Comparison of ENCODE assay signal across 23 cellular contexts in the genomic region with DNA sequence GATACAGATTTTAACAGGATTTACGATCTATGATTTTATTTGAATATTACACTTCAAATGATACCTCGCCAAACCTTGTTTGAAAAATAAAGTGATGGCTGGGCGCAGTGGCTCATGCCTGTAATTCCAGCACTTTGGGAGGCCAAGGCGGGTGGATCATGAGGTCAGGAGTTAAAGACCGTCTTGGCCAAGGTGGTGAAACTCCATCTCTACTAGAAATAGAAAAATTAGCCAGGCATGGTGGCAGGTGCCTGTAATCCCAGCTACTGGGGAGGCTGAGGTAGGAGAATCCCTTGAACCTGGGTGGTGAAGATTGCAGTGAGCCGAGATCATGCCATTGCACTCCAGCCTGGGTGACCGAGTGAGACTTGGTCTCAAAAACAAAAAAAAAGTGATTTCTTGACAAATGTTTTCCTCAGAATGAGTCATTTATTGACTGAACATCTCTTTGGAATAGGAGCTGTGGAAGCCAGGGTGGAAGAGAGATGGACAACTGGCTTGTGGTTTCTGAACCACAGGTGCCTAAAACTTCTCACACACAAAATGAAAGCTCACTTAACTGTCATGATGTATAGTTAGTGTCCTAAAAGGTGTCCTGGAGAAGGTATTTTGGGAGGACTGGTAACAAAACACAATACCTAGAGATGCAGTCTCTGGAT. TPM values are rescaled to one million over a fixed set of nuclear protein-coding genes. Genes with fewer than 3 reads are reported as not detected.
DNase-seq lines count a peak whose midpoint lies in the region; ATAC-seq and TF ChIP-seq lines count a peak whose summit lies in the region.
"Had no signal": no experiment of that assay in that cellular context is flagged by ENCODE, and none has a peak within 500 bp of the region (broad histone marks: within the 10 kb centered on the region; RNA-seq: fewer than 3 reads in every experiment).

No MANE protein-coding gene starts in this region.

- H4K20me1 ChIP-seq in PC-9 (ENCODE audit: insufficient read depth): no peaks in the 10 kb centered on the region

- POLR2A ChIA-PET in PC-9 (lab: Charles Lee; ENCODE audit: unreplicated experiment): no interaction called here

- H3K4me3 Mint-ChIP-seq in stimulated activated naive CD8-positive, alpha-beta T cell treated with anti-CD3 and anti-CD28 coated beads, Interleukin-15, amount 100 ng/mL, for 72 hours: no peak overlapping the region
- no peak overlapping the region for H3K4me3 Mint-ChIP-seq in stimulated activated naive CD8-positive, alpha-beta T cell treated with anti-CD3 and anti-CD28 coated beads, Interleukin-15, Interleukin-2, amounts not matched to agents 100 ng/mL and 50 ng/mL, for 24 hours
- no peak overlapping the region for H3K4me3 Mint-ChIP-seq in T-helper 2 cell treated with Interferon-gamma antibody and Interleukin-4, amounts not matched to agents 5 μg/mL and 100 μg/mL, for 36 hours
- H3K4me3 Mint-ChIP-seq: brain; natural killer cell treated with Interleukin-12 subunit alpha and Interleukin-12 subunit beta and Interleukin-15 and Interleukin-18, amount 100 ng/mL, for 72 hours; T-helper 1 cell treated with Interleukin-12 subunit alpha and Interleukin-12 subunit beta and Interleukin-4 antibody, amounts not matched to agents 30 μg/mL and 1 μg/mL, for 36 hours had no signal

- H3K27me3 ChIP-seq in PC-9 (ENCODE audit: insufficient read depth, low read depth): no peaks in the 10 kb centered on the region

- no peak overlapping the region for H2AFZ ChIP-seq in PC-9

- peaks cover 61% of the 10 kb centered on the region for H3K4me1 Mint-ChIP-seq in stimulated activated naive CD8-positive, alpha-beta T cell treated with anti-CD3 and anti-CD28 coated beads, Interleukin-15, amount 100 ng/mL, for 72 hours
- H3K4me1 Mint-ChIP-seq in stimulated activated naive CD8-positive, alpha-beta T cell treated with anti-CD3 and anti-CD28 coated beads, Interleukin-15, Interleukin-2, amounts not matched to agents 100 ng/mL and 50 ng/mL, for 24 hours (ENCODE audit: low read depth): peaks cover 44% of the 10 kb centered on the region
- peaks cover 21% of the 10 kb centered on the region for H3K4me1 Mint-ChIP-seq in T-helper 2 cell treated with Interferon-gamma antibody and Interleukin-4, amounts not matched to agents 5 μg/mL and 100 μg/mL, for 36 hours (ENCODE audit: low read depth)

- H3K9me3 ChIP-seq in PC-9 (ENCODE audit: insufficient read depth, low read depth): no peaks in the 10 kb centered on the region
- H3K9me3 ChIP-seq: SK-N-SH had no signal

- no peaks in the 10 kb centered on the region for H3K36me3 ChIP-seq in PC-9 (ENCODE audit: low read depth)

- BruUV-seq in PC-9 (replicated peaks; lab: Mats Ljungman, UMichigan): TSS peak; percentile 15

- H3K9me2 ChIP-seq in PC-9 (ENCODE audit: insufficient read depth): no peaks in the 10 kb centered on the region
- H3K9me2 ChIP-seq: SK-N-SH had no signal

- intact Hi-C loops in PC-9 (cut with micrococcal nuclease; ENCODE audit: unreplicated experiment) (no loop called here), sciatic nerve (cut with DNase I) (no loop called here)

- H3K9me3 Mint-ChIP-seq in stimulated activated naive CD8-positive, alpha-beta T cell treated with anti-CD3 and anti-CD28 coated beads, Interleukin-15, amount 100 ng/mL, for 72 hours: no peaks in the 10 kb centered on the region
- no peaks in the 10 kb centered on the region for H3K9me3 Mint-ChIP-seq in stimulated activated naive CD8-positive, alpha-beta T cell treated with anti-CD3 and anti-CD28 coated beads, Interleukin-15, Interleukin-2, amounts not matched to agents 100 ng/mL and 50 ng/mL, for 24 hours
- H3K9me3 Mint-ChIP-seq in T-helper 2 cell treated with Interferon-gamma antibody and Interleukin-4, amounts not matched to agents 5 μg/mL and 100 μg/mL, for 36 hours: no peaks in the 10 kb centered on the region
- H3K9me3 Mint-ChIP-seq: natural killer cell treated with Interleukin-12 subunit alpha and Interleukin-12 subunit beta and Interleukin-15 and Interleukin-18, amount 100 ng/mL, for 72 hours; T-helper 1 cell treated with Interleukin-12 subunit alpha and Interleukin-12 subunit beta and Interleukin-4 antibody, amounts not matched to agents 30 μg/mL and 1 μg/mL, for 36 hours had no signal

- peaks cover 10% of the 10 kb centered on the region; the same call in 1 of the 2 replicates for H3F3A ChIP-seq in PC-9 (ENCODE audit: insufficient read depth, low read depth)

- TF ChIP-seq CTCF in PC-9 (conservative IDR thresholded peaks at IDR 0.05): no peak

- no peak overlapping the region for H3K27ac ChIP-seq in PC-9

- no peaks in the 10 kb centered on the region for H3K27me3 Mint-ChIP-seq in stimulated activated naive CD8-positive, alpha-beta T cell treated with anti-CD3 and anti-CD28 coated beads, Interleukin-15, amount 100 ng/mL, for 72 hours
- H3K27me3 Mint-ChIP-seq in stimulated activated naive CD8-positive, alpha-beta T cell treated with anti-CD3 and anti-CD28 coated beads, Interleukin-15, Interleukin-2, amounts not matched to agents 100 ng/mL and 50 ng/mL, for 24 hours: no peaks in the 10 kb centered on the region
- H3K27me3 Mint-ChIP-seq in T-helper 2 cell treated with Interferon-gamma antibody and Interleukin-4, amounts not matched to agents 5 μg/mL and 100 μg/mL, for 36 hours (ENCODE audit: low read depth): no peaks in the 10 kb centered on the region
- H3K27me3 Mint-ChIP-seq: brain; natural killer cell treated with Interleukin-12 subunit alpha and Interleukin-12 subunit beta and Interleukin-15 and Interleukin-18, amount 100 ng/mL, for 72 hours had no signal

- no peak overlapping the region for H3K27ac Mint-ChIP-seq in stimulated activated naive CD8-positive, alpha-beta T cell treated with anti-CD3 and anti-CD28 coated beads, Interleukin-15, amount 100 ng/mL, for 72 hours
- peak overlapping the region; percentile 40 for H3K27ac Mint-ChIP-seq in stimulated activated naive CD8-positive, alpha-beta T cell treated with anti-CD3 and anti-CD28 coated beads, Interleukin-15, Interleukin-2, amounts not matched to agents 100 ng/mL and 50 ng/mL, for 24 hours
- H3K27ac Mint-ChIP-seq in T-helper 2 cell treated with Interferon-gamma antibody and Interleukin-4, amounts not matched to agents 5 μg/mL and 100 μg/mL, for 36 hours: no peak overlapping the region
- H3K27ac Mint-ChIP-seq: T-helper 1 cell treated with Interleukin-12 subunit alpha and Interleukin-12 subunit beta and Interleukin-4 antibody, amounts not matched to agents 30 μg/mL and 1 μg/mL, for 36 hours had no signal

- ATAC-seq in stimulated activated naive CD8-positive, alpha-beta T cell treated with anti-CD3 and anti-CD28 coated beads, Interleukin-15, Interleukin-2, amounts not matched to agents 100 U/mL and 50 U/mL, for 24 hours: peak; percentile 16
- no peak for ATAC-seq in stimulated activated naive CD8-positive, alpha-beta T cell treated with anti-CD3 and anti-CD28 coated beads, Interleukin-15, amount 100 ng/mL, for 72 hours
- ATAC-seq in sciatic nerve: no peak
- ATAC-seq: natural killer cell treated with Interleukin-12 subunit alpha and Interleukin-12 subunit beta and Interleukin-15 and Interleukin-18, amount 100 ng/mL, for 72 hours had no signal

- CTCF ChIA-PET in PC-9 (lab: Charles Lee): interaction anchor here (0.7 kb wide), 1 partner anchor 12 kb away, joined by 3 read pairs; no protein-coding TSS in a partner anchor

- no peak for DNase-seq in stimulated activated naive CD8-positive, alpha-beta T cell treated with anti-CD3 and anti-CD28 coated beads, Interleukin-15, Interleukin-2, amounts not matched to agents 100 U/mL and 50 U/mL, for 24 hours
- DNase-seq in stimulated activated naive CD8-positive, alpha-beta T cell treated with anti-CD3 and anti-CD28 coated beads, Interleukin-15, amount 100 ng/mL, for 72 hours: no peak
- DNase-seq in PC-9 (no peak), kidney tubule cell (ENCODE audit: low spot score) (peak; percentile 53), sciatic nerve (ENCODE audit: low spot score) (no peak), NCI-H510A (lab: John Stamatoyannopoulos, UW) (no peak)
- DNase-seq in T-helper 2 cell treated with Interferon-gamma antibody and Interleukin-4, amounts not matched to agents 5 μg/mL and 100 μg/mL, for 36 hours (ENCODE audit: low spot score): no peak
- DNase-seq: ACHN; activated CD4-positive, alpha-beta T cell treated with anti-CD3 and anti-CD28 coated beads for 1 hour; activated CD8-positive, alpha-beta memory T cell treated with anti-CD3 and anti-CD28 coated beads for 24 hours; activated effector memory CD4-positive, alpha-beta T cell treated with anti-CD3 and anti-CD28 coated beads, Interleukin-2, amount 50 U/mL, for 16 hours; DMS153; NCI-H1105; NCI-H2029; NCI-H774; SK-N-SH; small intestine; stimulated activated CD8-positive, alpha-beta memory T cell treated with anti-CD3 and anti-CD28 coated beads, Interleukin-4, amount 100 ng/mL, for 48 hours; trophoblast cell had no signal

- no peaks in the 10 kb centered on the region for H3K79me2 ChIP-seq in PC-9 (ENCODE audit: low read depth)

- H3K36me3 Mint-ChIP-seq in stimulated activated naive CD8-positive, alpha-beta T cell treated with anti-CD3 and anti-CD28 coated beads, Interleukin-15, Interleukin-2, amounts not matched to agents 100 ng/mL and 50 ng/mL, for 24 hours (ENCODE audit: low read depth): no peaks in the 10 kb centered on the region
- peaks cover 3% of the 10 kb centered on the region for H3K36me3 Mint-ChIP-seq in T-helper 2 cell treated with Interferon-gamma antibody and Interleukin-4, amounts not matched to agents 5 μg/mL and 100 μg/mL, for 36 hours (ENCODE audit: low read depth)
- H3K36me3 Mint-ChIP-seq: natural killer cell treated with Interleukin-12 subunit alpha and Interleukin-12 subunit beta and Interleukin-15 and Interleukin-18, amount 100 ng/mL, for 72 hours had no signal

- no peak overlapping the region for H3K4me3 ChIP-seq in PC-9

- H3K4me2 ChIP-seq in PC-9: peak overlapping the region; percentile 13; the same call in 1 of the 2 replicates
- H3K4me2 ChIP-seq: SK-N-SH had no signal

- H3K4me1 ChIP-seq in PC-9 (replicated peaks; ENCODE audit: insufficient read depth): peaks cover 10% of the 10 kb centered on the region; the same call in 1 of the 2 replicates

RNA-seq across cellular contexts. Expression of a gene that starts 11.9 kb away (rescaled TPM):
- total RNA-seq in PC-9 (2021) (8.9 and 17.1 TPM in 2 replicates), sciatic nerve (23.1 TPM)
